In genomic region chr9:99922711-99923030, GRCh38 we compare ENCODE assay signal across 1 cellular context.
TF ChIP-seq lines count a peak whose summit lies in the region.

No MANE protein-coding gene starts in this region.

TF ChIP-seq in IMR-90, 13 proteins besides CTCF, POLR2A, EP300 and RAD21 (continued from another document):
- TF ChIP-seq ELK1 (IDR thresholded peaks at IDR 0.05; ENCODE audit: borderline replicate concordance, low read depth, low read length) (no peak), BHLHE40 (IDR thresholded peaks at IDR 0.05; ENCODE audit: low read depth, low read length) (no peak), RFX5 (IDR thresholded peaks at IDR 0.05; ENCODE audit: low read depth, low read length) (no peak), MXI1 (IDR thresholded peaks at IDR 0.05; ENCODE audit: borderline replicate concordance, low read depth, low read length) (no peak), SMC3 (IDR thresholded peaks at IDR 0.05; ENCODE audit: low read depth, low read length) (no peak), CHD1 (IDR thresholded peaks at IDR 0.05; ENCODE audit: low read depth, low read length) (no peak), RCOR1 (IDR thresholded peaks at IDR 0.05; ENCODE audit: insufficient replicate concordance, low read length) (no peak), FOS (IDR thresholded peaks at IDR 0.05; ENCODE audit: low read depth, low read length) (no peak), CEBPB (IDR thresholded peaks at IDR 0.05; ENCODE audit: low read depth, low read length) (no peak)
